Comparison of ENCODE assay signal across 1 cellular context in genomic region chr9:136665704-136666363, GRCh38.
TF ChIP-seq lines count a peak whose summit lies in the region.

No MANE protein-coding gene starts in this region.

TF ChIP-seq in K562, 482 proteins besides CTCF, POLR2A, EP300 and RAD21 (continued from another document and continues in another):
- TF ChIP-seq, protein P1, sequence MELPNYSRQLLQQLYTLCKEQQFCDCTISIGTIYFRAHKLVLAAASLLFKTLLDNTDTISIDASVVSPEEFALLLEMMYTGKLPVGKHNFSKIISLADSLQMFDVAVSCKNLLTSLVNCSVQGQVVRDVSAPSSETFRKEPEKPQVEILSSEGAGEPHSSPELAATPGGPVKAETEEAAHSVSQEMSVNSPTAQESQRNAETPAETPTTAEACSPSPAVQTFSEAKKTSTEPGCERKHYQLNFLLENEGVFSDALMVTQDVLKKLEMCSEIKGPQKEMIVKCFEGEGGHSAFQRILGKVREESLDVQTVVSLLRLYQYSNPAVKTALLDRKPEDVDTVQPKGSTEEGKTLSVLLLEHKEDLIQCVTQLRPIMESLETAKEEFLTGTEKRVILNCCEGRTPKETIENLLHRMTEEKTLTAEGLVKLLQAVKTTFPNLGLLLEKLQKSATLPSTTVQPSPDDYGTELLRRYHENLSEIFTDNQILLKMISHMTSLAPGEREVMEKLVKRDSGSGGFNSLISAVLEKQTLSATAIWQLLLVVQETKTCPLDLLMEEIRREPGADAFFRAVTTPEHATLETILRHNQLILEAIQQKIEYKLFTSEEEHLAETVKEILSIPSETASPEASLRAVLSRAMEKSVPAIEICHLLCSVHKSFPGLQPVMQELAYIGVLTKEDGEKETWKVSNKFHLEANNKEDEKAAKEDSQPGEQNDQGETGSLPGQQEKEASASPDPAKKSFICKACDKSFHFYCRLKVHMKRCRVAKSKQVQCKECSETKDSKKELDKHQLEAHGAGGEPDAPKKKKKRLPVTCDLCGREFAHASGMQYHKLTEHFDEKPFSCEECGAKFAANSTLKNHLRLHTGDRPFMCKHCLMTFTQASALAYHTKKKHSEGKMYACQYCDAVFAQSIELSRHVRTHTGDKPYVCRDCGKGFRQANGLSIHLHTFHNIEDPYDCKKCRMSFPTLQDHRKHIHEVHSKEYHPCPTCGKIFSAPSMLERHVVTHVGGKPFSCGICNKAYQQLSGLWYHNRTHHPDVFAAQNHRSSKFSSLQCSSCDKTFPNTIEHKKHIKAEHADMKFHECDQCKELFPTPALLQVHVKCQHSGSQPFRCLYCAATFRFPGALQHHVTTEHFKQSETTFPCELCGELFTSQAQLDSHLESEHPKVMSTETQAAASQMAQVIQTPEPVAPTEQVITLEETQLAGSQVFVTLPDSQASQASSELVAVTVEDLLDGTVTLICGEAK (IDR thresholded peaks at IDR 0.05), result no peak
- TF ChIP-seq, protein P1 (CRISPR knock-in tag; IDR thresholded peaks at IDR 0.05), result no peak
- no peak for TF ChIP-seq MXD1 (CRISPR knock-in tag; IDR thresholded peaks at IDR 0.05; ENCODE audit: borderline replicate concordance, poor library complexity, severe bottlenecking)
- TF ChIP-seq UBTF (IDR thresholded peaks at IDR 0.05; ENCODE audit: borderline replicate concordance in 1 of 2, low read depth in 2 of 2, low read length in 2 of 2), result 0 out of 4 replicates have a peak, but pooled peaks of 1 of the 2 experiments have one; percentile 46
- no peak for TF ChIP-seq ZNF3 (CRISPR knock-in tag; IDR thresholded peaks at IDR 0.05)
- TF ChIP-seq CCNT2 (IDR thresholded peaks at IDR 0.05; ENCODE audit: borderline replicate concordance, extremely low read depth, insufficient read length, low read depth, low read length), result peak; percentile 29
- TF ChIP-seq ZNF76 (CRISPR knock-in tag; IDR thresholded peaks at IDR 0.05; ENCODE audit: borderline replicate concordance), result no peak
- TF ChIP-seq, protein P2, sequence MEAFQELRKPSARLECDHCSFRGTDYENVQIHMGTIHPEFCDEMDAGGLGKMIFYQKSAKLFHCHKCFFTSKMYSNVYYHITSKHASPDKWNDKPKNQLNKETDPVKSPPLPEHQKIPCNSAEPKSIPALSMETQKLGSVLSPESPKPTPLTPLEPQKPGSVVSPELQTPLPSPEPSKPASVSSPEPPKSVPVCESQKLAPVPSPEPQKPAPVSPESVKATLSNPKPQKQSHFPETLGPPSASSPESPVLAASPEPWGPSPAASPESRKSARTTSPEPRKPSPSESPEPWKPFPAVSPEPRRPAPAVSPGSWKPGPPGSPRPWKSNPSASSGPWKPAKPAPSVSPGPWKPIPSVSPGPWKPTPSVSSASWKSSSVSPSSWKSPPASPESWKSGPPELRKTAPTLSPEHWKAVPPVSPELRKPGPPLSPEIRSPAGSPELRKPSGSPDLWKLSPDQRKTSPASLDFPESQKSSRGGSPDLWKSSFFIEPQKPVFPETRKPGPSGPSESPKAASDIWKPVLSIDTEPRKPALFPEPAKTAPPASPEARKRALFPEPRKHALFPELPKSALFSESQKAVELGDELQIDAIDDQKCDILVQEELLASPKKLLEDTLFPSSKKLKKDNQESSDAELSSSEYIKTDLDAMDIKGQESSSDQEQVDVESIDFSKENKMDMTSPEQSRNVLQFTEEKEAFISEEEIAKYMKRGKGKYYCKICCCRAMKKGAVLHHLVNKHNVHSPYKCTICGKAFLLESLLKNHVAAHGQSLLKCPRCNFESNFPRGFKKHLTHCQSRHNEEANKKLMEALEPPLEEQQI (IDR thresholded peaks at IDR 0.05), result no peak
- 0 out of 2 replicates have a peak, but pooled peaks have one; percentile 55 for TF ChIP-seq THAP12 (CRISPR knock-in tag; IDR thresholded peaks at IDR 0.05)
- TF ChIP-seq, protein P3, sequence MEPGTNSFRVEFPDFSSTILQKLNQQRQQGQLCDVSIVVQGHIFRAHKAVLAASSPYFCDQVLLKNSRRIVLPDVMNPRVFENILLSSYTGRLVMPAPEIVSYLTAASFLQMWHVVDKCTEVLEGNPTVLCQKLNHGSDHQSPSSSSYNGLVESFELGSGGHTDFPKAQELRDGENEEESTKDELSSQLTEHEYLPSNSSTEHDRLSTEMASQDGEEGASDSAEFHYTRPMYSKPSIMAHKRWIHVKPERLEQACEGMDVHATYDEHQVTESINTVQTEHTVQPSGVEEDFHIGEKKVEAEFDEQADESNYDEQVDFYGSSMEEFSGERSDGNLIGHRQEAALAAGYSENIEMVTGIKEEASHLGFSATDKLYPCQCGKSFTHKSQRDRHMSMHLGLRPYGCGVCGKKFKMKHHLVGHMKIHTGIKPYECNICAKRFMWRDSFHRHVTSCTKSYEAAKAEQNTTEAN (CRISPR knock-in tag; IDR thresholded peaks at IDR 0.05), result no peak
- TF ChIP-seq, protein P4, sequence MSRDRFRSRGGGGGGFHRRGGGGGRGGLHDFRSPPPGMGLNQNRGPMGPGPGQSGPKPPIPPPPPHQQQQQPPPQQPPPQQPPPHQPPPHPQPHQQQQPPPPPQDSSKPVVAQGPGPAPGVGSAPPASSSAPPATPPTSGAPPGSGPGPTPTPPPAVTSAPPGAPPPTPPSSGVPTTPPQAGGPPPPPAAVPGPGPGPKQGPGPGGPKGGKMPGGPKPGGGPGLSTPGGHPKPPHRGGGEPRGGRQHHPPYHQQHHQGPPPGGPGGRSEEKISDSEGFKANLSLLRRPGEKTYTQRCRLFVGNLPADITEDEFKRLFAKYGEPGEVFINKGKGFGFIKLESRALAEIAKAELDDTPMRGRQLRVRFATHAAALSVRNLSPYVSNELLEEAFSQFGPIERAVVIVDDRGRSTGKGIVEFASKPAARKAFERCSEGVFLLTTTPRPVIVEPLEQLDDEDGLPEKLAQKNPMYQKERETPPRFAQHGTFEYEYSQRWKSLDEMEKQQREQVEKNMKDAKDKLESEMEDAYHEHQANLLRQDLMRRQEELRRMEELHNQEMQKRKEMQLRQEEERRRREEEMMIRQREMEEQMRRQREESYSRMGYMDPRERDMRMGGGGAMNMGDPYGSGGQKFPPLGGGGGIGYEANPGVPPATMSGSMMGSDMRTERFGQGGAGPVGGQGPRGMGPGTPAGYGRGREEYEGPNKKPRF (IDR thresholded peaks at IDR 0.05; ENCODE audit: low read depth, low read length), result peak; percentile 62; the same call in 1 of the 2 replicates
- peak; percentile 71 for TF ChIP-seq FUS (optimal IDR thresholded peaks at IDR 0.05; ENCODE audit: low read depth, low read length)
- no peak for TF ChIP-seq ZBTB2 (IDR thresholded peaks at IDR 0.05)
- TF ChIP-seq CBX2 (IDR thresholded peaks at IDR 0.05; ENCODE audit: insufficient read depth, low read length, poor library complexity, severe bottlenecking), result no peak
- no peak for TF ChIP-seq TCFL5 (CRISPR knock-in tag; conservative IDR thresholded peaks at IDR 0.05)
- TF ChIP-seq ESRRA (IDR thresholded peaks at IDR 0.05; ENCODE audit: borderline replicate concordance, low read depth), result no peak
- no peak for TF ChIP-seq ESRRB (CRISPR knock-in tag; IDR thresholded peaks at IDR 0.05; ENCODE audit: borderline replicate concordance)
- TF ChIP-seq NEUROD1 (IDR thresholded peaks at IDR 0.05; ENCODE audit: borderline replicate concordance, low read depth, low read length, partially characterized antibody), result no peak
- TF ChIP-seq ZNF780A (CRISPR knock-in tag; IDR thresholded peaks at IDR 0.05), result no peak
- TF ChIP-seq DEAF1 (CRISPR knock-in tag; IDR thresholded peaks at IDR 0.05), result no peak
- TF ChIP-seq BRD4 (IDR thresholded peaks at IDR 0.05), result no peak
- peak; percentile 23 for TF ChIP-seq CTCFL (IDR thresholded peaks at IDR 0.05; ENCODE audit: borderline replicate concordance, insufficient read depth, low read depth, low read length, poor library complexity, severe bottlenecking)
- TF ChIP-seq RBBP5 (IDR thresholded peaks at IDR 0.05; ENCODE audit: borderline replicate concordance, insufficient read depth, low read length, poor library complexity, severe bottlenecking), result peak; percentile 3
